Comparison of ENCODE assay signal across 6 cellular contexts in the genomic region with DNA sequence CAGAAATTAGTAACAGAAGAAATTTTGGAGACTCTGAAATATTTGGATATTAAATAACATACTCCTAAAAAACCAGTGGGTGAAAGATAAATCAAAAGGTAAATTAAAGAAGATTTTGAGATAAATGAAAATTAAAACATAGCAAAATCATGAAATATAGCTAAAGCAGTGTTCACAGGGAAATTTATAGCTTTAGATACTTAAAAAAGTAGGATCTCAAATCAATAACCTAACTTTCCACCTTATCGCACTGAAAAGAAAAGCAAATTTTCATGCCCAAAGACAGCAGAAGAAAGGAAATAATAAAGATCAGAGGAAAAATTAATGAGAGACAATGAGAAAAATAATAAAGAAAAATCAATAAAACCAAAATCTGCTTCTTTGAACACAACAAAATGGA.
"Had no signal": no experiment of that assay in that cellular context is flagged by ENCODE, and none has a peak within 500 bp of the region (broad histone marks: within the 10 kb centered on the region; RNA-seq: fewer than 3 reads in every experiment).

No MANE protein-coding gene starts in this region.

- H3K4me3 ChIP-seq: K562 had no signal

- H3K27ac ChIP-seq: HL-60 had no signal

- ATAC-seq: HepG2, K562 had no signal

- DNase-seq: IMR-90, KBM-7, KG1 had no signal
